ENCODE assay signal across 1 cellular context in the genomic region with DNA sequence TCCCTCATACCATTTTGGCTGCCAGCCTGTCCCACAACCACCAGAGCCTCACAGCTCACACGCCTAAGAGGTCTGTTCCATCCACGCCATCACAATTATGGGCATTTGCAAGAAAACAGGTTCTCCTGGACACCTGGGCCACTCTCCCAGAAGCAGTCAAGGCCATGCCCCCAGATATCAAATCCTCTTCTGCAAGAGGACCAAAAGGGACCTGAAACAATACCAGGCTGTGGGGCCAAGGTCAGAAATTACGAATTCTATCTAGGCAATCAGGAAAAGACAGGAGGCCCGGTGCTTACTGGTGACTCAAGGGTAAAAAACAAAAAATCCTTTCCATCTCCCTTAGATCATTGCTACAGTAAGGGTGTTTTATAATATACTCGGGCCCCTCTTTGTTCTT.
TF ChIP-seq lines count a peak whose summit lies in the region.

No MANE protein-coding gene starts in this region.

TF ChIP-seq in WTC11, 78 proteins besides CTCF, POLR2A, EP300 and RAD21 (continued from another document):
- TF ChIP-seq HMGXB4 (CRISPR knock-in tag; IDR thresholded peaks at IDR 0.05): no peak
